ENCODE assay signal across 17 cellular contexts in genomic region chr10:126924180-126924914, GRCh38.
"Had no signal": no experiment of that assay in that cellular context is flagged by ENCODE, and none has a peak within 500 bp of the region (broad histone marks: within the 10 kb centered on the region; RNA-seq: fewer than 3 reads in every experiment).

No MANE protein-coding gene starts in this region.

- H3K27me3 Mint-ChIP-seq: activated naive CD8-positive, alpha-beta T cell had no signal

- H3K27ac Mint-ChIP-seq: activated naive CD8-positive, alpha-beta T cell; T-helper 2 cell treated with Interferon-gamma antibody and Interleukin-4, amounts not matched to agents 5 μg/mL and 100 μg/mL, for 36 hours had no signal

- H3K27me3 ChIP-seq: body of pancreas had no signal

- H3K4me3 Mint-ChIP-seq: activated naive CD8-positive, alpha-beta T cell; T-helper 2 cell treated with Interferon-gamma antibody and Interleukin-4, amounts not matched to agents 5 μg/mL and 100 μg/mL, for 36 hours had no signal

- H3K4me1 ChIP-seq: body of pancreas, parathyroid adenoma had no signal

- H3K9ac ChIP-seq: parathyroid adenoma had no signal

- H3K9me3 ChIP-seq: body of pancreas had no signal

- H3K27ac ChIP-seq: body of pancreas, coronary artery, parathyroid adenoma had no signal

- H3K4me3 ChIP-seq: body of pancreas, coronary artery had no signal

- ATAC-seq: activated CD4-positive, CD25-positive, alpha-beta regulatory T cell treated with anti-CD3 and anti-CD28 coated beads, Interleukin-2, amount 50 U/mL, for 24 hours; body of pancreas had no signal

- H2AFZ ChIP-seq: parathyroid adenoma had no signal

- DNase-seq: activated CD4-positive, alpha-beta T cell treated with anti-CD3 and anti-CD28 coated beads, Interleukin-2, amount 50 U/mL, for 1 hour; activated CD8-positive, alpha-beta memory T cell treated with anti-CD3 and anti-CD28 coated beads for 24 hours; activated gamma-delta T cell treated with Interleukin-2 at 50 U/mL for 16 hours; amygdala; body of pancreas; central memory CD4-positive, alpha-beta T cell; foreskin fibroblast; retina; stimulated activated CD4-positive, alpha-beta T cell treated with anti-CD3 and anti-CD28 coated beads, Interleukin-15, amount 100 ng/mL, for 24 hours; stimulated activated CD4-positive, alpha-beta T cell treated with anti-CD3 and anti-CD28 coated beads, Interleukin-4, amount 100 ng/mL, for 1 hour; stimulated activated naive CD4-positive, alpha-beta T cell; substantia nigra had no signal
